Comparison of ENCODE assay signal across 11 cellular contexts in the genomic region with DNA sequence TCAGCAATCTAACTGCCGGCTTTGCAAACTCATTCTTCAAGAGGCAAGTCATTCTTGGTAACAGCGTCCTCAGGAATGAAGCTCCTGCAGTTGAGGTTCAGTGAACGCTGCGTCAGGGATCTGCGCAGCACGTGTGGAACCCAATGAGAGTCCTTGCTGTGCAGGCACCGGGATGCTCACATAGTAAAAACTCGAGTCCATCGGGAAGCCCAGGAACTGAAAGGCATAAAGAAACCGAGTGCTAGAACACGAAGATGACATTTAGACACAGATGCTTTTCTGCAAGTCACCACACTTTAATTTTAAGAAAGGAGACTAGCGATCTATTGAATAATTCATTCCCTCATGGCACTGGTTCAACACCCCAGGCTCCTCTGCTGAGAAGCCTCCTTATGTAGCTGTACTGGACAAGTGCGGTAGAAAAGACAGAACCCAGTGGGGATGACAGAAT. TPM values are rescaled to one million over a fixed set of nuclear protein-coding genes. Genes with fewer than 3 reads are reported as not detected.
DNase-seq lines count a peak whose midpoint lies in the region; TF ChIP-seq lines count a peak whose summit lies in the region.
"Had no signal": no experiment of that assay in that cellular context is flagged by ENCODE, and none has a peak within 500 bp of the region (broad histone marks: within the 10 kb centered on the region; RNA-seq: fewer than 3 reads in every experiment).

No MANE protein-coding gene starts in this region.

- CTCF ChIA-PET in Caco-2 (lab: Charles Lee): interaction anchor here (1.0 kb wide), 1 partner anchor 9 kb away, joined by 3 read pairs; no protein-coding TSS in a partner anchor

- H3K4me1 ChIP-seq in Caco-2 (peaks cover 16% of the 10 kb centered on the region), osteoblast (ENCODE audit: insufficient read depth, low read length) (peaks cover 18% of the 10 kb centered on the region), spleen (peaks cover 0 to 36% (median 30%) of the 10 kb centered on the region in 6 donors)

- peaks cover 25% of the 10 kb centered on the region for H3K36me3 Mint-ChIP-seq in Caco-2 (ENCODE audit: insufficient read depth, unreplicated experiment)

- H3K9me3 Mint-ChIP-seq in Caco-2 (ENCODE audit: unreplicated experiment): no peaks in the 10 kb centered on the region
- H3K9me3 Mint-ChIP-seq: dendritic cell treated with granulocyte-macrophage colony-stimulating factor and Interleukin-4, amounts not matched to agents 40 ng/mL and 50 ng/mL, for 4 days had no signal

- H3K9me3 ChIP-seq in Caco-2: no peaks in the 10 kb centered on the region
- no peaks in the 10 kb centered on the region for H3K9me3 ChIP-seq in osteoblast (ENCODE audit: low read depth, low read length)
- no peaks in the 10 kb centered on the region for H3K9me3 ChIP-seq in spleen

- peak overlapping the region; percentile 96 for H3K4me3 Mint-ChIP-seq in Caco-2 (ENCODE audit: unreplicated experiment)

- no peak for TF ChIP-seq CTCF in Caco-2 (IDR thresholded peaks at IDR 0.05; ENCODE audit: insufficient read depth in 1 of 2, low read depth in 1 of 2, low read length in 1 of 2, severe bottlenecking in 1 of 2, unreplicated experiment in 1 of 2)
- no peak for TF ChIP-seq CTCF in osteoblast (IDR thresholded peaks at IDR 0.05; ENCODE audit: extremely low read depth, low read depth, low read length)
- no peak for TF ChIP-seq CTCF in spleen (IDR thresholded peaks at IDR 0.05 in 8 of 11, conservative IDR thresholded peaks at IDR 0.05 in 3 of 11)

- in situ Hi-C loops in SK-MEL-5 (cut with HindIII; ENCODE audit: low pct_unique_long_range_greater_than_20kb, low sequenced_read_pairs): no loop called here

- peaks cover 17% of the 10 kb centered on the region for H3K79me2 ChIP-seq in osteoblast (ENCODE audit: insufficient read depth, low read length)

- H3K4me3 ChIP-seq in Caco-2 (ENCODE audit: low read depth, low read length) (no peak overlapping the region), osteoblast (ENCODE audit: insufficient read depth, low read length) (no peak overlapping the region), spleen (no peak overlapping the region)

- no peak overlapping the region for H3K27ac Mint-ChIP-seq in Caco-2 (ENCODE audit: unreplicated experiment)
- H3K27ac Mint-ChIP-seq: dendritic cell treated with granulocyte-macrophage colony-stimulating factor and Interleukin-4, amounts not matched to agents 40 ng/mL and 50 ng/mL, for 4 days had no signal

- no peak overlapping the region for H2AFZ ChIP-seq in osteoblast (ENCODE audit: low read length)

- peaks cover 7% of the 10 kb centered on the region for H4K20me1 ChIP-seq in osteoblast (ENCODE audit: insufficient read depth, low read length)

- no peaks in the 10 kb centered on the region for H3K27me3 Mint-ChIP-seq in Caco-2 (ENCODE audit: insufficient read depth, unreplicated experiment)

- no peak for TF ChIP-seq POLR2A in spleen (IDR thresholded peaks at IDR 0.05)

- H3K27me3 ChIP-seq in Caco-2 (replicated peaks; ENCODE audit: control insufficient read depth, insufficient read depth, low read length): no peaks in the 10 kb centered on the region
- no peaks in the 10 kb centered on the region for H3K27me3 ChIP-seq in osteoblast (ENCODE audit: insufficient read depth, low read length)
- peaks cover 0 to 51% (median 5%) of the 10 kb centered on the region in 7 donors for H3K27me3 ChIP-seq in spleen (replicated peaks in 1 of 7)

- H3K36me3 ChIP-seq in Caco-2 (ENCODE audit: control insufficient read depth, insufficient read depth, low read length): peaks cover under 1% of the 10 kb centered on the region; the same call in 1 of the 2 replicates
- H3K36me3 ChIP-seq in osteoblast (ENCODE audit: insufficient read depth, low read length): no peaks in the 10 kb centered on the region
- no peaks in the 10 kb centered on the region for H3K36me3 ChIP-seq in spleen

- BruUV-seq in Caco-2 (replicated peaks; lab: Mats Ljungman, UMichigan): no TSS peak

- POLR2A ChIA-PET in Caco-2 (lab: Charles Lee): no interaction called here

- DNase-seq in Caco-2 (no peak), SK-MEL-5 (ENCODE audit: low read depth, low spot score) (peak; percentile 36), fibroblast of gingiva (ENCODE audit: low read depth) (peak; percentile 21), osteoblast (ENCODE audit: insufficient read length, low spot score, missing footprints) (peak; percentile 90), GDM1 (lab: John Stamatoyannopoulos, UW) (no peak), NCI-H526 treated with DMSO at 0.1 percent for 48 hours (lab: John Stamatoyannopoulos, UW) (no peak), spleen (no peak)
- DNase-seq: kidney; MM.1S; stimulated activated CD4-positive, alpha-beta T cell treated with anti-CD3 and anti-CD28 coated beads, Interleukin-15, amount 100 ng/mL, for 24 hours had no signal

- H3K27ac ChIP-seq in osteoblast (ENCODE audit: low read depth, low read length) (no peak overlapping the region), spleen (no peak overlapping the region)

- intact Hi-C loops in Caco-2 (cut with micrococcal nuclease; ENCODE audit: unreplicated experiment) (loop anchor here (1.0 to 10.0 kb wide), 4 partner anchors 9 to 320 kb away; no protein-coding TSS in a partner anchor), spleen (cut with DNase I; ENCODE audit: low total_unique reads) (no loop called here)

- H3K4me1 Mint-ChIP-seq in Caco-2 (ENCODE audit: low read depth, unreplicated experiment): peaks cover 5% of the 10 kb centered on the region

- WGBS in spleen, 5 donors: 70 to 75% (median 72%) methylated on average over 13 of the region's 13 CpGs

- peak overlapping the region; percentile 95 for H3K4me2 ChIP-seq in osteoblast (ENCODE audit: insufficient read depth, low read length)

RNA-seq across cellular contexts. Expression of a gene that starts 2.1 kb away (rescaled TPM):
- 177 TPM in 2 replicates for total RNA-seq in Caco-2 (2022)
- total RNA-seq in SK-MEL-5 (2014; rRNA removed; shearing (Covaris generic)): 47.2 and 47.5 TPM in 2 replicates
- polyA plus RNA-seq in SK-MEL-5 (2015; cell fraction: cytosol; rRNA removed): 16.9 and 23.7 TPM in 2 replicates
- 96.8 and 119 TPM in 2 replicates for polyA plus RNA-seq in SK-MEL-5 (2015; cell fraction: nucleus; rRNA removed)
- 31.2 and 52.5 TPM in 2 replicates for total RNA-seq in osteoblast
- 100 to 1,000 TPM in 5 of 7 donors, 10 to 100 TPM in 2; 71.3 to 148 (median 133) TPM for total RNA-seq in spleen
- 10 to 100 TPM in 2 of 3 donors, 1 to 10 TPM in 1; 7.4 to 24.1 (median 12.1) TPM for polyA plus RNA-seq in spleen

Comparison
In these comparisons a context has a peak if more than half of its experiments do, and no peak if none do; other contexts are left out.
1. DNase-seq: peak in SK-MEL-5 (single experiment), fibroblast of gingiva (single experiment) and osteoblast (single experiment); none in Caco-2 (0 of 2), GDM1 (single experiment), NCI-H526 treated with DMSO at 0.1 percent for 48 hours (single experiment) and spleen (single experiment).